In genomic region chr5:155676967-155677366, GRCh38 we compare ENCODE assay signal across 28 cellular contexts.
DNase-seq lines count a peak whose midpoint lies in the region; ATAC-seq, FAIRE-seq and TF ChIP-seq lines count a peak whose summit lies in the region.
"Had no signal": no experiment of that assay in that cellular context is flagged by ENCODE, and none has a peak within 500 bp of the region (broad histone marks: within the 10 kb centered on the region; RNA-seq: fewer than 3 reads in every experiment).

No MANE protein-coding gene starts in this region.

- RAD21 ChIA-PET in GM12878 (lab: Charles Lee; ENCODE audit: unreplicated experiment) = no interaction called here

- H2AFZ ChIP-seq in GM12878 (ENCODE audit: control insufficient read depth, low read depth, low read length) = no peak overlapping the region

- intact Hi-C loops in GM12878 (cut with micrococcal nuclease; ENCODE audit: unreplicated experiment) = no loop called here
- intact Hi-C loops in Right ventricle myocardium superior (cut with DNase I) = no loop called here

- peak; percentile 50 for ATAC-seq in GM18909 (IDR thresholded peaks at IDR 0.05; ENCODE audit: poor library complexity, unreplicated experiment)
- ATAC-seq in GM21529 (IDR thresholded peaks at IDR 0.05; ENCODE audit: unreplicated experiment) = peak; percentile 96
- ATAC-seq in HG03039 (IDR thresholded peaks at IDR 0.05; ENCODE audit: unreplicated experiment) = peak; percentile 48
- ATAC-seq in GM12878 = no peak
- no peak for ATAC-seq in Right ventricle myocardium superior (ENCODE audit: poor library complexity)
- ATAC-seq: activated T-cell treated with anti-CD3 and anti-CD28 coated beads, Interleukin-2, amount 50 U/mL, for 4 hours; effector memory CD8-positive, alpha-beta T cell; sciatic nerve had no signal

- TF ChIP-seq EP300 in GM12878 (IDR thresholded peaks at IDR 0.05; ENCODE audit: borderline replicate concordance in 1 of 2, control insufficient read depth in 1 of 2, low read depth in 2 of 2, low read length in 2 of 2) = no peak

- no peaks in the 10 kb centered on the region for H3K4me1 ChIP-seq in GM12878 (ENCODE audit: control insufficient read depth, insufficient read depth, low read length)
- H3K4me1 ChIP-seq: adrenal gland had no signal

- TF ChIP-seq CTCF in GM12878 (IDR thresholded peaks at IDR 0.05 in 2 of 3, conservative IDR thresholded peaks at IDR 0.05 in 1 of 3; ENCODE audit: control insufficient read depth in 2 of 3, extremely low read depth in 1 of 3, insufficient read depth in 1 of 3, low read depth in 3 of 3, low read length in 3 of 3) = no peak

- H3K9ac ChIP-seq in GM12878 (ENCODE audit: control insufficient read depth, insufficient read depth, low read length) = no peak overlapping the region

- H3K27ac ChIP-seq in GM12878 (ENCODE audit: control insufficient read depth, insufficient read depth) = no peak overlapping the region
- H3K27ac ChIP-seq: adrenal gland, C4-2B, HL-60 had no signal

- POLR2A ChIA-PET in GM12878 (lab: Charles Lee) = no interaction called here

- no peak overlapping the region for H3K4me3 ChIP-seq in GM12878
- H3K4me3 ChIP-seq: adrenal gland had no signal

- no TSS peak for BruUV-seq in GM12878 (replicated peaks; lab: Mats Ljungman, UMichigan)

- CTCF ChIA-PET in GM12878 (lab: Yijun Ruan, JAX) = no interaction called here

- no peak overlapping the region for H3K4me2 ChIP-seq in GM12878 (ENCODE audit: control insufficient read depth, insufficient read depth)

- H3K9me3 ChIP-seq in GM12878 (replicated peaks; ENCODE audit: control insufficient read depth, insufficient read depth, low read length) = no peaks in the 10 kb centered on the region; the same call in 2 of the 3 replicates
- H3K9me3 ChIP-seq: adrenal gland had no signal

- H4K20me1 ChIP-seq in GM12878 (ENCODE audit: control insufficient read depth, insufficient read depth) = no peaks in the 10 kb centered on the region

- in situ Hi-C loops in GM12878 (cut with MboI) = no loop called here

- H3K36me3 ChIP-seq in GM12878 (ENCODE audit: control insufficient read depth in 2 of 2, insufficient read depth in 2 of 2, low read length in 1 of 2) = no peaks in the 10 kb centered on the region
- H3K36me3 ChIP-seq: adrenal gland had no signal

- no peak for TF ChIP-seq RAD21 in GM12878 (IDR thresholded peaks at IDR 0.05; ENCODE audit: insufficient read depth, low read depth, low read length)

- TF ChIP-seq POLR2A in GM12878 (IDR thresholded peaks at IDR 0.05; ENCODE audit: low read depth, low read length) = no peak

- H3K79me2 ChIP-seq in GM12878 (ENCODE audit: control insufficient read depth, insufficient read depth, low read length) = no peaks in the 10 kb centered on the region

- SMC1A ChIA-PET in GM12878 (lab: Charles Lee; ENCODE audit: uncharacterized antibody, unreplicated experiment) = no interaction called here

- no peaks in the 10 kb centered on the region for H3K27me3 ChIP-seq in GM12878 (replicated peaks in 1 of 2; ENCODE audit: control insufficient read depth in 2 of 2, insufficient read depth in 2 of 2, low read length in 1 of 2)
- H3K27me3 ChIP-seq: adrenal gland had no signal

- FAIRE-seq in GM12878 (lab: Jason Lieb, UNC) = no peak
- FAIRE-seq: colon, GM12892, H54, TTC549 had no signal

- no peak for DNase-seq in GM12878 (ENCODE audit: low read depth, low spot score)
- DNase-seq in middle frontal gyrus (ENCODE audit: extremely low spot score, low spot score) = no peak
- no peak for DNase-seq in Right ventricle myocardium superior
- DNase-seq in dermis blood vessel endothelial cell = no peak
- DNase-seq: activated CD4-positive, CD25-positive, alpha-beta regulatory T cell treated with anti-CD3 and anti-CD28 coated beads, Interleukin-2, amount 50 U/mL, for 72 hours; activated naive CD4-positive, alpha-beta T cell; activated T-cell treated with anti-CD3 and anti-CD28 coated beads, Interleukin-2, amount 50 U/mL, for 4 hours; adrenal gland; effector memory CD8-positive, alpha-beta T cell; foreskin fibroblast; Kasumi-1; NCI-H1092; NCI-H1930; NCI-H69; posterior cingulate gyrus; RPMI8226; stimulated activated CD4-positive, alpha-beta T cell treated with anti-CD3 and anti-CD28 coated beads, Interleukin-4, amount 100 ng/mL, for 4 hours; stimulated activated naive CD4-positive, alpha-beta T cell had no signal

TF ChIP-seq in GM12878, 131 proteins besides CTCF, POLR2A, EP300 and RAD21:
- TF ChIP-seq ZNF24 (IDR thresholded peaks at IDR 0.05) (no peak), JUNB (IDR thresholded peaks at IDR 0.05) (0 out of 2 replicates have a peak, but pooled peaks have one; percentile 18), SREBF1 (IDR thresholded peaks at IDR 0.05; ENCODE audit: low read length) (no peak), RELA (IDR thresholded peaks at IDR 0.05; ENCODE audit: borderline replicate concordance, partially characterized antibody) (no peak), NFIC (IDR thresholded peaks at IDR 0.05; ENCODE audit: low read depth, low read length) (peak; percentile 46; the same call in 1 of the 2 replicates)

Comparison
In these comparisons a context has a peak if more than half of its experiments do, and no peak if none do; other contexts are left out.
1. ATAC-seq: peak in GM18909 (single experiment), GM21529 (single experiment) and HG03039 (single experiment); none in GM12878 (single experiment) and Right ventricle myocardium superior (single experiment).